ENCODE assay signal across 20 cellular contexts in the genomic region with DNA sequence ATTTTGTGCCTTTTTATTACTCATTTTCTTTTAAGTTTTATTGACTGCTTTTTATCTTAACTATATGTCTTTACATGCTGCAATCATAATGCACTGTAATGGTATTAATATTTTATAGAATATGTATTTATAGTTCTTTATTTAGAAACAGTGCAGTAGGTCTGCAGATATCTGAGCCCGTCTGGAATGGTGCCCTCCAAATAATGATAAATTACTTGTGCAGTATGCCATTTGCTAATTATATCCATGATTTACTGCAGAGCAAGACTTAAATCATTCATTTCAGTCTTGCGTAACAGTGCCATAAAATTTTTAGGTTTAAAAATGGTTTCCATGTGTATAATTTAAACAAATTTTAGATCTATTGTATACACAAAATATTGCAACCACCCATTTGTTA.
DNase-seq lines count a peak whose midpoint lies in the region; ATAC-seq, FAIRE-seq and TF ChIP-seq lines count a peak whose summit lies in the region.
"Had no signal": no experiment of that assay in that cellular context is flagged by ENCODE, and none has a peak within 500 bp of the region (broad histone marks: within the 10 kb centered on the region; RNA-seq: fewer than 3 reads in every experiment).

No MANE protein-coding gene starts in this region.

- H3K4me1 ChIP-seq in right atrium auricular region (no peaks in the 10 kb centered on the region), IMR-90 (ENCODE audit: control insufficient read depth, insufficient read depth, low read length) (no peaks in the 10 kb centered on the region), H1 (replicated peaks in 1 of 4; ENCODE audit: control insufficient read depth in 3 of 4, insufficient read depth in 4 of 4, low read length in 3 of 4) (peaks cover 0 to 9% (median 6%) of the 10 kb centered on the region in 4 experiments; a peak in 4 of 7 replicates)
- H3K4me1 ChIP-seq: Caco-2 had no signal

- H4K91ac ChIP-seq in IMR-90 (ENCODE audit: insufficient read depth, low read depth, low read length) (no peak overlapping the region), H1 (replicated peaks; ENCODE audit: insufficient read length, low read length) (no peak overlapping the region)

- H3K23ac ChIP-seq in IMR-90 (ENCODE audit: low read depth, low read length) (no peak overlapping the region), H1 (ENCODE audit: insufficient read length) (no peak overlapping the region)

- no peaks in the 10 kb centered on the region for H3K36me3 Mint-ChIP-seq in activated T-helper 1 cell treated with anti-CD3 and anti-CD28 coated beads, Interleukin-12 subunit alpha, Interleukin-12 subunit beta, Interleukin-2, Interleukin-4 antibody, amounts not matched to agents 30 ng/mL and 10 ng/mL and 1 ng/mL, durations not matched to agents 14 hours and 24 hours and 36 hours (ENCODE audit: low read depth)
- H3K36me3 Mint-ChIP-seq: CD4-positive, CD25-positive, alpha-beta regulatory T cell; CD8-positive, alpha-beta T cell had no signal

- H3K9me1 ChIP-seq in IMR-90 (ENCODE audit: insufficient read depth, low read length), result no peaks in the 10 kb centered on the region

- H2BK15ac ChIP-seq in IMR-90 (ENCODE audit: low read depth, low read length) (no peak overlapping the region), H1 (ENCODE audit: low read length) (no peak overlapping the region)

- in situ Hi-C loops in IMR-90 (cut with MboI; ENCODE audit: low sequenced_read_pairs), result no loop called here

- H3K56ac ChIP-seq in IMR-90 (ENCODE audit: extremely low read depth, insufficient read depth, low read length) (no peak overlapping the region), H1 (replicated peaks; ENCODE audit: insufficient read length, low read depth, low read length) (no peak overlapping the region)

- H3K4me2 ChIP-seq in IMR-90 (ENCODE audit: low read depth, low read length), result no peak overlapping the region
- no peak overlapping the region for H3K4me2 ChIP-seq in H1 (ENCODE audit: insufficient read depth in 1 of 2, low read depth in 2 of 2, low read length in 2 of 2)

- dilution Hi-C loops in IMR-90 (cut with HindIII; ENCODE audit: low sequenced_read_pairs, unreplicated experiment), result no loop called here

- H3K36me3 ChIP-seq in right atrium auricular region (no peaks in the 10 kb centered on the region), IMR-90 (ENCODE audit: control insufficient read depth, insufficient read depth, low read length) (no peaks in the 10 kb centered on the region), SK-N-MC (ENCODE audit: insufficient read depth, low read length) (no peaks in the 10 kb centered on the region), H1 (ENCODE audit: control insufficient read depth in 2 of 4, insufficient read depth in 4 of 4, low read length in 3 of 4) (no peaks in the 10 kb centered on the region)

- H3K79me2 ChIP-seq in H1 (ENCODE audit: control insufficient read depth in 1 of 2, insufficient read depth in 2 of 2, low read length in 2 of 2), result no peaks in the 10 kb centered on the region

- H3K27me3 Mint-ChIP-seq in activated T-helper 1 cell treated with anti-CD3 and anti-CD28 coated beads, Interleukin-12 subunit alpha, Interleukin-12 subunit beta, Interleukin-2, Interleukin-4 antibody, amounts not matched to agents 30 ng/mL and 10 ng/mL and 1 ng/mL, durations not matched to agents 14 hours and 24 hours and 36 hours (ENCODE audit: insufficient read depth), result no peaks in the 10 kb centered on the region
- H3K27me3 Mint-ChIP-seq: CD4-positive, CD25-positive, alpha-beta regulatory T cell had no signal

- peak; percentile 74 for ATAC-seq in Right ventricle myocardium superior (ENCODE audit: poor library complexity)
- no peak for ATAC-seq in IMR-90 (ENCODE audit: low read depth)
- ATAC-seq: CD8-positive, alpha-beta T cell; HCT116 had no signal

- H3K4ac ChIP-seq in IMR-90 (ENCODE audit: low read depth, low read length), result no peak overlapping the region
- no peak overlapping the region for H3K4ac ChIP-seq in H1 (replicated peaks; ENCODE audit: insufficient read length, low read depth, low read length)

- CTCF ChIA-PET in IMR-90 (lab: Yijun Ruan, JAX), result no interaction called here
- CTCF ChIA-PET in H1 (lab: Charles Lee; ENCODE audit: partially characterized antibody), result interaction anchor here (1.4 kb wide), 1 partner anchor 46 kb away, joined by 4 read pairs; no protein-coding TSS in a partner anchor

- no peak for TF ChIP-seq EP300 in H1 (IDR thresholded peaks at IDR 0.05; ENCODE audit: borderline replicate concordance in 1 of 2, low read depth in 2 of 2, low read length in 2 of 2)

- H3K9me3 Mint-ChIP-seq in activated T-helper 1 cell treated with anti-CD3 and anti-CD28 coated beads, Interleukin-12 subunit alpha, Interleukin-12 subunit beta, Interleukin-2, Interleukin-4 antibody, amounts not matched to agents 30 ng/mL and 10 ng/mL and 1 ng/mL, durations not matched to agents 14 hours and 24 hours and 36 hours, result no peaks in the 10 kb centered on the region
- H3K9me3 Mint-ChIP-seq: CD4-positive, CD25-positive, alpha-beta regulatory T cell; CD8-positive, alpha-beta T cell had no signal

- FAIRE-seq in H1 (lab: Jason Lieb, UNC) (no peak), RCC 7860 (lab: Jason Lieb, UNC) (no peak)
- FAIRE-seq: G401.6, GM12892 had no signal

- no peak overlapping the region for H4K5ac ChIP-seq in IMR-90 (ENCODE audit: low read depth, low read length)
- no peak overlapping the region for H4K5ac ChIP-seq in H1 (ENCODE audit: insufficient read length, low read depth, low read length)

- H2BK12ac ChIP-seq in H1 (ENCODE audit: low read depth, low read length), result no peak overlapping the region

- no peak for DNase-seq in Right ventricle myocardium superior
- DNase-seq in right atrium auricular region (ENCODE audit: low spot score), result no peak
- DNase-seq in IMR-90, result no peak
- DNase-seq in SK-N-MC (ENCODE audit: low read depth, low spot score), result peak; percentile 12
- DNase-seq in H1 (ENCODE audit: low read depth in 1 of 2, low spot score in 2 of 2), result no peak
- no peak for DNase-seq in stimulated activated CD4-positive, alpha-beta T cell treated with anti-CD3 and anti-CD28 coated beads, Interleukin-15, amount 100 ng/mL, for 24 hours
- DNase-seq in activated T-helper 1 cell treated with anti-CD3 and anti-CD28 coated beads, Interleukin-12 subunit alpha, Interleukin-12 subunit beta, Interleukin-2, Interleukin-4 antibody, amounts not matched to agents 30 ng/mL and 10 ng/mL and 1 ng/mL, durations not matched to agents 14 hours and 24 hours and 36 hours (ENCODE audit: low spot score), result no peak
- no peak for DNase-seq in RCC 7860 (ENCODE audit: low spot score)
- DNase-seq: 8988T; C1 segment of cervical spinal cord; Caco-2; CD4-positive, CD25-positive, alpha-beta regulatory T cell; CD8-positive, alpha-beta T cell; DMS153; DND-41; GM23248; H9 had no signal

- no peak overlapping the region for H2BK20ac ChIP-seq in IMR-90 (ENCODE audit: low read depth, low read length)
- H2BK20ac ChIP-seq in H1 (ENCODE audit: low read length), result no peak overlapping the region

- no peak overlapping the region for H2BK5ac ChIP-seq in IMR-90 (ENCODE audit: low read depth, low read length, poor library complexity, severe bottlenecking)
- no peak overlapping the region for H2BK5ac ChIP-seq in H1 (ENCODE audit: low read depth, low read length)

- H2AK5ac ChIP-seq in IMR-90 (ENCODE audit: low read depth, low read length) (no peak overlapping the region), H1 (ENCODE audit: low read depth, low read length) (no peak overlapping the region)

- H2AK9ac ChIP-seq in IMR-90 (replicated peaks; ENCODE audit: low read depth, low read length, poor library complexity), result no peak overlapping the region

- H3K23me2 ChIP-seq in H1 (ENCODE audit: low read depth, low read length), result no peaks in the 10 kb centered on the region

- H3K27me3 ChIP-seq in right atrium auricular region (no peaks in the 10 kb centered on the region), IMR-90 (ENCODE audit: control insufficient read depth, insufficient read depth, low read length) (no peaks in the 10 kb centered on the region), H1 (replicated peaks in 1 of 4; ENCODE audit: control insufficient read depth in 3 of 4, extremely low read depth in 1 of 4, insufficient read depth in 3 of 4, low read length in 3 of 4) (no peaks in the 10 kb centered on the region; a peak in 1 of 7 replicates)

- H4K8ac ChIP-seq in IMR-90 (ENCODE audit: low read depth in 2 of 2, low read length in 2 of 2), result no peak overlapping the region
- no peak overlapping the region for H4K8ac ChIP-seq in H1 (ENCODE audit: extremely low read depth, insufficient read depth, low read length)

- POLR2A ChIA-PET in IMR-90 (lab: Charles Lee; ENCODE audit: unreplicated experiment) (no interaction called here), H1 (lab: Charles Lee; ENCODE audit: partially characterized antibody) (no interaction called here)

- no peaks in the 10 kb centered on the region for H4K20me1 ChIP-seq in IMR-90 (ENCODE audit: insufficient read depth, low read length)
- no peaks in the 10 kb centered on the region for H4K20me1 ChIP-seq in H1 (replicated peaks in 1 of 2; ENCODE audit: control insufficient read depth in 1 of 2, insufficient read depth in 2 of 2, low read length in 2 of 2)

- H3K9ac ChIP-seq in IMR-90 (ENCODE audit: low read depth, low read length) (no peak overlapping the region), SK-N-MC (ENCODE audit: insufficient read length) (no peak overlapping the region), H1 (replicated peaks in 1 of 4; ENCODE audit: extremely low read depth in 1 of 4, low read depth in 3 of 4, low read length in 3 of 4) (no peak overlapping the region)
- H3K9ac ChIP-seq: GM23248 had no signal

- no peak for TF ChIP-seq POLR2A in IMR-90 (IDR thresholded peaks at IDR 0.05; ENCODE audit: low read depth, low read length)
- no peak for TF ChIP-seq POLR2A in H1 (IDR thresholded peaks at IDR 0.05; ENCODE audit: control extremely low read depth in 1 of 2, low read depth in 2 of 2, low read length in 2 of 2)

- TF ChIP-seq CTCF in right atrium auricular region (IDR thresholded peaks at IDR 0.05), result no peak
- no peak for TF ChIP-seq CTCF in IMR-90 (conservative IDR thresholded peaks at IDR 0.05; ENCODE audit: low read depth, low read length)
- no peak for TF ChIP-seq CTCF in H1 (IDR thresholded peaks at IDR 0.05; ENCODE audit: control extremely low read depth in 1 of 3, insufficient read depth in 1 of 3, low read depth in 1 of 3, low read length in 3 of 3)

- H3K14ac ChIP-seq in IMR-90 (replicated peaks; ENCODE audit: low read depth, low read length) (no peak overlapping the region), H1 (ENCODE audit: insufficient read length) (no peak overlapping the region)

- no CpG with 5 or more reads among the region's 2 CpGs for WGBS in IMR-90 (ENCODE audit: extremely low coverage in 2 of 2, insufficient read length in 1 of 2), 2 experiments
- 94% methylated on average over 2 of the region's 2 CpGs; no CpG with 5 or more reads in 1 of the 2 experiments for WGBS in H1 (ENCODE audit: extremely low coverage in 1 of 2, insufficient coverage in 1 of 2, insufficient read length in 1 of 2, insufficient replicate concordance in 2 of 2, low coverage in 1 of 2, low lambda C conversion rate in 2 of 2, missing lambda C conversion rate in 1 of 2), 2 experiments

- H2BK120ac ChIP-seq in IMR-90 (ENCODE audit: low read depth, low read length), result no peak overlapping the region
- no peak overlapping the region for H2BK120ac ChIP-seq in H1 (replicated peaks; ENCODE audit: low read depth, low read length)

- no peak overlapping the region for H3K27ac Mint-ChIP-seq in activated T-helper 1 cell treated with anti-CD3 and anti-CD28 coated beads, Interleukin-12 subunit alpha, Interleukin-12 subunit beta, Interleukin-2, Interleukin-4 antibody, amounts not matched to agents 30 ng/mL and 10 ng/mL and 1 ng/mL, durations not matched to agents 14 hours and 24 hours and 36 hours
- H3K27ac Mint-ChIP-seq: CD4-positive, CD25-positive, alpha-beta regulatory T cell; CD8-positive, alpha-beta T cell had no signal

- intact Hi-C loops in Right ventricle myocardium superior (cut with DNase I) (no loop called here), IMR-90 (cut with micrococcal nuclease) (no loop called here)
- intact Hi-C loops in activated T-helper 1 cell treated with anti-CD3 and anti-CD28 coated beads, Interleukin-12 subunit alpha, Interleukin-12 subunit beta, Interleukin-2, Interleukin-4 antibody, amounts not matched to agents 30 ng/mL and 10 ng/mL and 1 ng/mL, durations not matched to agents 14 hours and 24 hours and 36 hours (cut with micrococcal nuclease), result no loop called here

- H3K27ac ChIP-seq in right atrium auricular region (no peak overlapping the region), IMR-90 (ENCODE audit: insufficient read depth, low read length) (no peak overlapping the region), SK-N-MC (no peak overlapping the region), H1 (ENCODE audit: low read depth, low read length) (no peak overlapping the region)
- H3K27ac ChIP-seq: GM23248 had no signal

- H3K79me1 ChIP-seq in IMR-90 (ENCODE audit: low read depth in 1 of 2, low read length in 2 of 2), result no peaks in the 10 kb centered on the region
- H3K79me1 ChIP-seq in H1 (ENCODE audit: low read depth, low read length), result no peaks in the 10 kb centered on the region

- TF ChIP-seq RAD21 in IMR-90 (IDR thresholded peaks at IDR 0.05; ENCODE audit: low read length) (no peak), H1 (IDR thresholded peaks at IDR 0.05 in 1 of 2, conservative IDR thresholded peaks at IDR 0.05 in 1 of 2; ENCODE audit: low read depth in 2 of 2, low read length in 2 of 2) (no peak)

- H3K4me3 Mint-ChIP-seq in activated T-helper 1 cell treated with anti-CD3 and anti-CD28 coated beads, Interleukin-12 subunit alpha, Interleukin-12 subunit beta, Interleukin-2, Interleukin-4 antibody, amounts not matched to agents 30 ng/mL and 10 ng/mL and 1 ng/mL, durations not matched to agents 14 hours and 24 hours and 36 hours, result no peak overlapping the region
- H3K4me3 Mint-ChIP-seq: CD4-positive, CD25-positive, alpha-beta regulatory T cell; CD8-positive, alpha-beta T cell; H9 had no signal

- H3K9me3 ChIP-seq in right atrium auricular region (no peaks in the 10 kb centered on the region), IMR-90 (ENCODE audit: control insufficient read depth, insufficient read depth, low read length) (peaks cover 37% of the 10 kb centered on the region), SK-N-MC (ENCODE audit: low read depth, low read length) (no peaks in the 10 kb centered on the region), H1 (ENCODE audit: insufficient read depth in 2 of 2, low read depth in 1 of 2, low read length in 1 of 2) (peaks cover 0 to 4% of the 10 kb centered on the region in 2 experiments; a peak in 1 of 4 replicates)
- H3K9me3 ChIP-seq: Caco-2 had no signal

- H3K4me1 Mint-ChIP-seq in activated T-helper 1 cell treated with anti-CD3 and anti-CD28 coated beads, Interleukin-12 subunit alpha, Interleukin-12 subunit beta, Interleukin-2, Interleukin-4 antibody, amounts not matched to agents 30 ng/mL and 10 ng/mL and 1 ng/mL, durations not matched to agents 14 hours and 24 hours and 36 hours (ENCODE audit: low read depth), result no peaks in the 10 kb centered on the region

- H2AFZ ChIP-seq in IMR-90 (replicated peaks; ENCODE audit: low read length, poor library complexity), result no peak overlapping the region
- no peak overlapping the region for H2AFZ ChIP-seq in H1 (ENCODE audit: low read length)
- H2AFZ ChIP-seq: GM23248 had no signal

- H3K18ac ChIP-seq in IMR-90 (ENCODE audit: low read depth, low read length), result no peak overlapping the region
- H3K18ac ChIP-seq in H1 (ENCODE audit: extremely low read depth, low read length), result no peak overlapping the region

- no peak overlapping the region for H3K4me3 ChIP-seq in right atrium auricular region
- H3K4me3 ChIP-seq in IMR-90 (ENCODE audit: insufficient read depth, low read depth, low read length), result no peak overlapping the region
- H3K4me3 ChIP-seq in SK-N-MC, result no peak overlapping the region
- H3K4me3 ChIP-seq in H1 (ENCODE audit: extremely low read depth in 1 of 4, insufficient read depth in 2 of 4, low read depth in 3 of 4, low read length in 4 of 4), result no peak overlapping the region
- H3K4me3 ChIP-seq: GM23248 had no signal

- no TSS peak for BruUV-seq in IMR-90 (replicated peaks; lab: Mats Ljungman, UMichigan)
